13 cellular contexts compared by ENCODE assay signal in the genomic region with DNA sequence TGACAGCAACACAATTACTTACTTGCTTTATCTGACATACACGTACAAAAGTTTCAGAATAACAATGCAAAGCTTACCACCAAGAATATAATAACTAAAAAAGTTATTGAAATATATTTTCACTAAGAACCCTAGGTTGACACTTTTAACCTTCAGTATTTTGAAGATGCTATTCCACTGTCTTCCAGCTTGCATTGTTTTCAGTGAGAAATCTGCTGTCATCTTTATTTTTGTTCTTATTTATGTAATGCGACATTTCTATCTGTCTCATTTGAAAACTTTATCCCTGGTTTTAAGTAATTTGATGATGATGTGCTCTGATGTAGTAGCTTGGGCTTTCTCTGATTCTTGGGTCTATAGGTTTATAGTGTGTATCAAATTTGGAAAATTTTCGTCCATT.
"Had no signal": no experiment of that assay in that cellular context is flagged by ENCODE, and none has a peak within 500 bp of the region (broad histone marks: within the 10 kb centered on the region; RNA-seq: fewer than 3 reads in every experiment).

No MANE protein-coding gene starts in this region.

- H3K4me3 ChIP-seq: cardiac muscle cell, hepatocyte, left lung, stomach, testis, upper lobe of left lung had no signal

- DNase-seq: activated CD4-positive, alpha-beta memory T cell treated with anti-CD3 and anti-CD28 coated beads for 36 hours; activated CD8-positive, alpha-beta memory T cell treated with anti-CD3 and anti-CD28 coated beads, Interleukin-2, amount 10 ng/mL, durations not matched to agents 7 days and 5 days; activated naive CD4-positive, alpha-beta T cell treated with anti-CD3 and anti-CD28 coated beads, Interleukin-2, amount 10 ng/mL, durations not matched to agents 7 days and 5 days; activated T-cell treated with anti-CD3 and anti-CD28 coated beads, Interleukin-2, amount 50 U/mL, for 1 hour; left lung; naive thymus-derived CD8-positive, alpha-beta T cell; stimulated activated CD4-positive, alpha-beta T cell treated with anti-CD3 and anti-CD28 coated beads, Interleukin-12 subunit alpha, Interleukin-12 subunit beta, amount 100 ng/mL, for 4 hours; stimulated activated CD4-positive, alpha-beta T cell treated with anti-CD3 and anti-CD28 coated beads, Interleukin-2, amount 100 ng/mL, for 24 hours; stomach; testis; upper lobe of left lung had no signal
